Comparison of ENCODE assay signal across 1 cellular context in genomic region chr4:73345399-73345975, GRCh38.
TF ChIP-seq lines count a peak whose summit lies in the region.

No MANE protein-coding gene starts in this region.

TF ChIP-seq in HepG2, 621 proteins besides CTCF, POLR2A, EP300 and RAD21 (continued from another document and continues in another):
- TF ChIP-seq SKIL (CRISPR knock-in tag; IDR thresholded peaks at IDR 0.05; ENCODE audit: borderline replicate concordance), result no peak
- peak; percentile 77; the same call in 1 of the 2 replicates for TF ChIP-seq TBX3 (IDR thresholded peaks at IDR 0.05; ENCODE audit: borderline replicate concordance)
- TF ChIP-seq PHF21A (CRISPR knock-in tag; IDR thresholded peaks at IDR 0.05), result peak; percentile 53
- TF ChIP-seq JARID2 (CRISPR knock-in tag; IDR thresholded peaks at IDR 0.05; ENCODE audit: insufficient replicate concordance), result no peak
- peak; percentile 77; the same call in 1 of the 2 replicates for TF ChIP-seq ARID2 (CRISPR knock-in tag; IDR thresholded peaks at IDR 0.05; ENCODE audit: borderline replicate concordance)
- no peak for TF ChIP-seq PHF5A (CRISPR knock-in tag; IDR thresholded peaks at IDR 0.05; ENCODE audit: low read depth, unreplicated experiment)
- TF ChIP-seq ETV5 (CRISPR knock-in tag; IDR thresholded peaks at IDR 0.05; ENCODE audit: borderline replicate concordance), result peak; percentile 82
- peak; percentile 79; the same call in 1 of the 2 replicates for TF ChIP-seq ZBTB20 (CRISPR knock-in tag; IDR thresholded peaks at IDR 0.05; ENCODE audit: borderline replicate concordance, low read depth)
- TF ChIP-seq HNF4G (IDR thresholded peaks at IDR 0.05; ENCODE audit: borderline replicate concordance, low read depth, low read length), result peak; percentile 89
- TF ChIP-seq HNF4G (CRISPR knock-in tag; IDR thresholded peaks at IDR 0.05; ENCODE audit: borderline replicate concordance, low read depth), result no peak
- peak; percentile 88 for TF ChIP-seq GATAD2A (CRISPR knock-in tag; IDR thresholded peaks at IDR 0.05)
- no peak for TF ChIP-seq REXO4 (CRISPR knock-in tag; IDR thresholded peaks at IDR 0.05; ENCODE audit: borderline replicate concordance)
- no peak for TF ChIP-seq NONO (IDR thresholded peaks at IDR 0.05)
- TF ChIP-seq NONO (CRISPR knock-in tag; conservative IDR thresholded peaks at IDR 0.05), result peak; percentile 27; the same call in 1 of the 2 replicates
- no peak; the same call in 1 of the 2 replicates for TF ChIP-seq SOX5 (CRISPR knock-in tag; IDR thresholded peaks at IDR 0.05; ENCODE audit: borderline replicate concordance)
- TF ChIP-seq ZNF747 (CRISPR knock-in tag; IDR thresholded peaks at IDR 0.05; ENCODE audit: borderline replicate concordance), result no peak
- TF ChIP-seq MXD1 (CRISPR knock-in tag; IDR thresholded peaks at IDR 0.05), result no peak
- TF ChIP-seq ZNF652 (CRISPR knock-in tag; IDR thresholded peaks at IDR 0.05; ENCODE audit: borderline replicate concordance, low read depth), result no peak; the same call in 1 of the 2 replicates
- TF ChIP-seq ZNF20 (CRISPR knock-in tag; IDR thresholded peaks at IDR 0.05), result no peak
- TF ChIP-seq ZNF572 (CRISPR knock-in tag; IDR thresholded peaks at IDR 0.05), result no peak
- TF ChIP-seq DDIT3 (CRISPR knock-in tag; IDR thresholded peaks at IDR 0.05), result no peak
- TF ChIP-seq CEBPB (IDR thresholded peaks at IDR 0.05; ENCODE audit: borderline replicate concordance, low read depth, low read length), result peak; percentile 63
- 0 out of 2 replicates have a peak, but pooled peaks have one; percentile 6 for TF ChIP-seq FOSL2 (CRISPR knock-in tag; IDR thresholded peaks at IDR 0.05)
- TF ChIP-seq ZNF234 (CRISPR knock-in tag; conservative IDR thresholded peaks at IDR 0.05), result no peak
- no peak for TF ChIP-seq CREB3 (CRISPR knock-in tag; IDR thresholded peaks at IDR 0.05)
- TF ChIP-seq ZNF160 (CRISPR knock-in tag; IDR thresholded peaks at IDR 0.05), result no peak
- TF ChIP-seq ATRX (CRISPR knock-in tag; IDR thresholded peaks at IDR 0.05; ENCODE audit: borderline replicate concordance), result no peak
- no peak for TF ChIP-seq SMARCE1 (IDR thresholded peaks at IDR 0.05; ENCODE audit: borderline replicate concordance)
- TF ChIP-seq NRL (CRISPR knock-in tag; IDR thresholded peaks at IDR 0.05; ENCODE audit: borderline replicate concordance), result no peak
- peak; percentile 43; the same call in 1 of the 2 replicates for TF ChIP-seq ZNF800 (CRISPR knock-in tag; IDR thresholded peaks at IDR 0.05)
- TF ChIP-seq MEF2D (CRISPR knock-in tag; IDR thresholded peaks at IDR 0.05), result peak; percentile 86
- TF ChIP-seq HNRNPH1 (optimal IDR thresholded peaks at IDR 0.05; ENCODE audit: low read depth, low read length), result no peak
- TF ChIP-seq ZNF136 (CRISPR knock-in tag; IDR thresholded peaks at IDR 0.05; ENCODE audit: low read depth), result no peak
- TF ChIP-seq ZNF354B (CRISPR knock-in tag; IDR thresholded peaks at IDR 0.05), result no peak
- TF ChIP-seq SETDB1 (CRISPR knock-in tag; IDR thresholded peaks at IDR 0.05; ENCODE audit: borderline replicate concordance), result no peak
- no peak for TF ChIP-seq FOSL1 (CRISPR knock-in tag; IDR thresholded peaks at IDR 0.05; ENCODE audit: borderline replicate concordance)
- 0 out of 2 replicates have a peak, but pooled peaks have one; percentile 23 for TF ChIP-seq SNAPC5 (CRISPR knock-in tag; IDR thresholded peaks at IDR 0.05; ENCODE audit: borderline replicate concordance)
- TF ChIP-seq ZNF510 (CRISPR knock-in tag; IDR thresholded peaks at IDR 0.05; ENCODE audit: low read depth), result no peak
- peak; percentile 54; the same call in 1 of the 2 replicates for TF ChIP-seq RERE (CRISPR knock-in tag; IDR thresholded peaks at IDR 0.05; ENCODE audit: low read depth)
- peak; percentile 94 for TF ChIP-seq MED8 (CRISPR knock-in tag; IDR thresholded peaks at IDR 0.05; ENCODE audit: insufficient replicate concordance)
- peak; percentile 94 for TF ChIP-seq ISL2 (CRISPR knock-in tag; IDR thresholded peaks at IDR 0.05)
- no peak for TF ChIP-seq CAMTA2 (CRISPR knock-in tag; IDR thresholded peaks at IDR 0.05; ENCODE audit: borderline replicate concordance)
- TF ChIP-seq AHDC1 (CRISPR knock-in tag; IDR thresholded peaks at IDR 0.05; ENCODE audit: borderline replicate concordance), result peak; percentile 73; the same call in 1 of the 2 replicates
- no peak for TF ChIP-seq ZFP90 (CRISPR knock-in tag; IDR thresholded peaks at IDR 0.05; ENCODE audit: borderline replicate concordance)
- 0 out of 2 replicates have a peak, but pooled peaks have one; percentile 46 for TF ChIP-seq SNAPC2 (CRISPR knock-in tag; IDR thresholded peaks at IDR 0.05)
- TF ChIP-seq HBP1 (CRISPR knock-in tag; IDR thresholded peaks at IDR 0.05; ENCODE audit: low read depth), result no peak
- no peak for TF ChIP-seq ZNF7 (CRISPR knock-in tag; IDR thresholded peaks at IDR 0.05)
- TF ChIP-seq ZNF605 (CRISPR knock-in tag; IDR thresholded peaks at IDR 0.05), result no peak
- TF ChIP-seq CBX1 (IDR thresholded peaks at IDR 0.05; ENCODE audit: low read depth), result no peak
